ENCODE assay signal across 9 cellular contexts in genomic region chr2:173210270-173211196, GRCh38.
DNase-seq lines count a peak whose midpoint lies in the region; ATAC-seq and TF ChIP-seq lines count a peak whose summit lies in the region.
"Had no signal": no experiment of that assay in that cellular context is flagged by ENCODE, and none has a peak within 500 bp of the region (broad histone marks: within the 10 kb centered on the region; RNA-seq: fewer than 3 reads in every experiment).

No MANE protein-coding gene starts in this region.

- DNase-seq in SIG-M5 treated with dmso at 0.1 percent for 504 hours (lab: John Stamatoyannopoulos, UW; ENCODE audit: unreplicated experiment), result peak; percentile 60
- no peak for DNase-seq in SIG-M5 (lab: John Stamatoyannopoulos, UW)
- peak; percentile 86 for DNase-seq in NCI-H69 (lab: John Stamatoyannopoulos, UW)
- peak; percentile 68 for DNase-seq in activated CD8-positive, alpha-beta T cell treated with anti-CD3 and anti-CD28 coated beads, Interleukin-2, amount 10 ng/mL, durations not matched to agents 7 days and 5 days
- DNase-seq in epidermal melanocyte (ENCODE audit: insufficient read length, low spot score), result peak; percentile 44
- peak; percentile 95 for DNase-seq in myocyte (ENCODE audit: low read depth)
- DNase-seq in stomach, result peak; percentile 61

- TF ChIP-seq EP300 in stomach (IDR thresholded peaks at IDR 0.05), result no peak

- H3K9me3 Mint-ChIP-seq in activated CD8-positive, alpha-beta T cell treated with anti-CD3 and anti-CD28 coated beads, Interleukin-2, amount 10 ng/mL, durations not matched to agents 7 days and 5 days (ENCODE audit: insufficient read depth), result no peaks in the 10 kb centered on the region

- no peaks in the 10 kb centered on the region for H3K4me1 Mint-ChIP-seq in activated CD8-positive, alpha-beta T cell treated with anti-CD3 and anti-CD28 coated beads, Interleukin-2, amount 10 ng/mL, durations not matched to agents 7 days and 5 days (ENCODE audit: low read depth)

- TF ChIP-seq POLR2A in stomach (IDR thresholded peaks at IDR 0.05), result no peak

- H3K27ac ChIP-seq in stomach, result peak overlapping the region in 4 of 5 donors; percentile 20 to 78 (median 55)

- POLR2A ChIA-PET in activated CD8-positive, alpha-beta T cell treated with anti-CD3 and anti-CD28 coated beads, Interleukin-2, amount 10 ng/mL, durations not matched to agents 7 days and 5 days (lab: Charles Lee), result interaction anchor here (0.5 kb wide), 1 partner anchor 240 kb away, joined by 4 read pairs; no protein-coding TSS in a partner anchor

- peak; percentile 55 for ATAC-seq in HG03520 (IDR thresholded peaks at IDR 0.05; ENCODE audit: unreplicated experiment)
- ATAC-seq in activated CD8-positive, alpha-beta T cell treated with anti-CD3 and anti-CD28 coated beads, Interleukin-2, amount 10 ng/mL, durations not matched to agents 7 days and 5 days, result peak; percentile 77

- intact Hi-C loops in stomach (cut with DNase I; ENCODE audit: low total_unique reads), result loop anchor here (5.0 kb wide), 1 partner anchor 183 kb away; no protein-coding TSS in a partner anchor

- no peaks in the 10 kb centered on the region for H3K27me3 Mint-ChIP-seq in activated CD8-positive, alpha-beta T cell treated with anti-CD3 and anti-CD28 coated beads, Interleukin-2, amount 10 ng/mL, durations not matched to agents 7 days and 5 days (ENCODE audit: low read depth)

- TF ChIP-seq CTCF in stomach (IDR thresholded peaks at IDR 0.05), result peak in 6 of 7 experiments; percentile 8 to 91 (median 84)

- no peaks in the 10 kb centered on the region for H3K9me3 ChIP-seq in stomach
- H3K9me3 ChIP-seq: BLaER1 treated with 17β-estradiol and CSF1 and Interleukin-3, amounts not matched to agents 10 nM and 100 nM had no signal

- no peak overlapping the region for H3K4me3 ChIP-seq in stomach
- H3K4me3 ChIP-seq: BLaER1 treated with 17β-estradiol and CSF1 and Interleukin-3, amounts not matched to agents 10 nM and 100 nM had no signal

- CTCF ChIA-PET in activated CD8-positive, alpha-beta T cell treated with anti-CD3 and anti-CD28 coated beads, Interleukin-2, amount 10 ng/mL, durations not matched to agents 7 days and 5 days (lab: Charles Lee), result interaction anchor here (0.6 to 15.0 kb wide), 39 partner anchors 8 to 1131 kb away, joined by 3 to 340 read pairs (median 4); no protein-coding TSS in a partner anchor

- no peak overlapping the region for H3K4me3 Mint-ChIP-seq in activated CD8-positive, alpha-beta T cell treated with anti-CD3 and anti-CD28 coated beads, Interleukin-2, amount 10 ng/mL, durations not matched to agents 7 days and 5 days

- H3K36me3 ChIP-seq in stomach, result peaks cover 0 to 8% (median 2%) of the 10 kb centered on the region in 4 donors

- 16 to 18% (median 17%) methylated on average over 8 of the region's 8 CpGs for WGBS in stomach, 5 donors

- H3K36me3 Mint-ChIP-seq in activated CD8-positive, alpha-beta T cell treated with anti-CD3 and anti-CD28 coated beads, Interleukin-2, amount 10 ng/mL, durations not matched to agents 7 days and 5 days (ENCODE audit: low read depth), result no peaks in the 10 kb centered on the region

- H3K4me1 ChIP-seq in stomach, result peaks cover 0 to 50% (median 25%) of the 10 kb centered on the region in 4 donors

- H3K27me3 ChIP-seq in stomach, result no peaks in the 10 kb centered on the region
- H3K27me3 ChIP-seq: BLaER1 treated with 17β-estradiol and CSF1 and Interleukin-3, amounts not matched to agents 10 nM and 100 nM had no signal

- no peak overlapping the region for H3K27ac Mint-ChIP-seq in activated CD8-positive, alpha-beta T cell treated with anti-CD3 and anti-CD28 coated beads, Interleukin-2, amount 10 ng/mL, durations not matched to agents 7 days and 5 days
